ENCODE assay signal across 11 cellular contexts in genomic region chr5:102453716-102454115, GRCh38. TPM values are rescaled to one million over a fixed set of nuclear protein-coding genes. Genes with fewer than 3 reads are reported as not detected.
DNase-seq lines count a peak whose midpoint lies in the region; ATAC-seq and TF ChIP-seq lines count a peak whose summit lies in the region.
"Had no signal": no experiment of that assay in that cellular context is flagged by ENCODE, and none has a peak within 500 bp of the region (broad histone marks: within the 10 kb centered on the region; RNA-seq: fewer than 3 reads in every experiment).

No MANE protein-coding gene starts in this region.

- H3K9ac ChIP-seq in SK-N-SH: no peak overlapping the region

- H3K4me1 Mint-ChIP-seq in Calu3 (ENCODE audit: low read depth, unreplicated experiment): no peaks in the 10 kb centered on the region
- H3K4me1 Mint-ChIP-seq: naive B cell had no signal

- no peak for TF ChIP-seq RAD21 in SK-N-SH (IDR thresholded peaks at IDR 0.05; ENCODE audit: low read length)

- intact Hi-C loops in Calu3 (cut with micrococcal nuclease; ENCODE audit: unreplicated experiment): no loop called here

- peak overlapping the region; percentile 14 for H3K27ac Mint-ChIP-seq in Calu3 (ENCODE audit: unreplicated experiment)
- H3K27ac Mint-ChIP-seq: CD4-positive, alpha-beta T cell; naive B cell had no signal

- no peaks in the 10 kb centered on the region for H3K9me3 ChIP-seq in SK-N-SH
- no peaks in the 10 kb centered on the region for H3K9me3 ChIP-seq in effector memory CD4-positive, alpha-beta T cell (ENCODE audit: control insufficient read depth, low read length)

- no peaks in the 10 kb centered on the region for H3K79me2 ChIP-seq in SK-N-SH (ENCODE audit: insufficient read depth)

- H3K4me3 ChIP-seq in SK-N-SH (ENCODE audit: low read depth in 2 of 2, low read length in 1 of 2) (peak overlapping the region; percentile 27 to 40; a peak in 3 of 4 replicates), foreskin fibroblast (ENCODE audit: low read depth in 1 of 2, low read length in 2 of 2) (no peak overlapping the region)
- no peak overlapping the region for H3K4me3 ChIP-seq in effector memory CD4-positive, alpha-beta T cell (ENCODE audit: insufficient read depth, low read depth, low read length, poor library complexity, severe bottlenecking)
- H3K4me3 ChIP-seq: K562 had no signal

- H3K4me3 Mint-ChIP-seq in Calu3 (ENCODE audit: low read depth, unreplicated experiment): peak overlapping the region; percentile 30
- H3K4me3 Mint-ChIP-seq: CD4-positive, alpha-beta T cell; naive B cell had no signal

- H3K27me3 ChIP-seq in SK-N-SH (ENCODE audit: insufficient read depth): no peaks in the 10 kb centered on the region
- H3K27me3 ChIP-seq in effector memory CD4-positive, alpha-beta T cell (replicated peaks; ENCODE audit: control insufficient read depth, insufficient read depth, low read length, poor library complexity, severe bottlenecking): no peaks in the 10 kb centered on the region

- TF ChIP-seq CTCF in Calu3 (IDR thresholded peaks at IDR 0.05; ENCODE audit: unreplicated experiment) (no peak), SK-N-SH (IDR thresholded peaks at IDR 0.05) (no peak), foreskin fibroblast (IDR thresholded peaks at IDR 0.05; ENCODE audit: low read depth, low read length) (no peak)

- TF ChIP-seq EP300 in SK-N-SH (IDR thresholded peaks at IDR 0.05; ENCODE audit: borderline replicate concordance in 1 of 2, low read depth in 1 of 2, low read length in 1 of 2): no peak

- no peaks in the 10 kb centered on the region for H3K27me3 Mint-ChIP-seq in Calu3 (ENCODE audit: unreplicated experiment)
- H3K27me3 Mint-ChIP-seq: naive B cell had no signal

- H3K9me3 Mint-ChIP-seq in Calu3 (ENCODE audit: low read depth, unreplicated experiment): peaks cover 4% of the 10 kb centered on the region
- H3K9me3 Mint-ChIP-seq: CD4-positive, alpha-beta T cell had no signal

- H3F3A ChIP-seq in SK-N-SH (replicated peaks; ENCODE audit: insufficient read depth): no peaks in the 10 kb centered on the region

- no peaks in the 10 kb centered on the region for H3K9me2 ChIP-seq in SK-N-SH

- peak overlapping the region; percentile 49 for H3K4me2 ChIP-seq in SK-N-SH

- no peaks in the 10 kb centered on the region for H3K36me3 Mint-ChIP-seq in Calu3 (ENCODE audit: insufficient read depth, unreplicated experiment)
- H3K36me3 Mint-ChIP-seq: naive B cell had no signal

- H2AFZ ChIP-seq in SK-N-SH (ENCODE audit: low read depth): peak overlapping the region; percentile 45; the same call in 1 of the 2 replicates

- H4K20me1 ChIP-seq in SK-N-SH (ENCODE audit: insufficient read depth): no peaks in the 10 kb centered on the region

- DNase-seq in Calu3 (no peak), SK-N-SH (no peak), foreskin fibroblast (no peak), substantia nigra (lab: John Stamatoyannopoulos, UW) (no peak)
- no peak for DNase-seq in stimulated activated CD4-positive, alpha-beta T cell treated with anti-CD3 and anti-CD28 coated beads, Interleukin-2, amount 100 ng/mL, for 24 hours
- no peak for DNase-seq in effector memory CD4-positive, alpha-beta T cell
- DNase-seq: CD4-positive, alpha-beta T cell; naive B cell had no signal

- no peaks in the 10 kb centered on the region for H3K36me3 ChIP-seq in SK-N-SH (replicated peaks in 1 of 2; ENCODE audit: control insufficient read depth in 1 of 2, insufficient read depth in 2 of 2, low read length in 1 of 2)
- H3K36me3 ChIP-seq in effector memory CD4-positive, alpha-beta T cell (ENCODE audit: control insufficient read depth, insufficient read depth, low read length): no peaks in the 10 kb centered on the region

- H3K4me1 ChIP-seq in SK-N-SH (ENCODE audit: control insufficient read depth in 1 of 2, insufficient read depth in 2 of 2, low read depth in 1 of 2, low read length in 1 of 2): no peaks in the 10 kb centered on the region; a peak in 2 of 4 replicates
- H3K4me1 ChIP-seq in effector memory CD4-positive, alpha-beta T cell (ENCODE audit: control insufficient read depth, insufficient read depth, low read length, poor library complexity, severe bottlenecking): no peaks in the 10 kb centered on the region

- H3K27ac ChIP-seq in SK-N-SH (ENCODE audit: low read depth in 2 of 2, low read length in 1 of 2): no peak overlapping the region
- H3K27ac ChIP-seq in substantia nigra (ENCODE audit: low read depth, low read length, poor library complexity, severe bottlenecking): no peak overlapping the region
- no peak overlapping the region for H3K27ac ChIP-seq in effector memory CD4-positive, alpha-beta T cell (ENCODE audit: insufficient read depth, low read length, poor library complexity, severe bottlenecking)

- CTCF ChIA-PET in Calu3 (lab: Charles Lee): interaction anchor here (0.5 to 1.3 kb wide), 3 partner anchors 32 to 54 kb away, joined by 3 to 9 read pairs (median 3); no protein-coding TSS in a partner anchor
- CTCF ChIA-PET in SK-N-SH (lab: Yijun Ruan, JAX): no interaction called here

- BruUV-seq in Calu3 (replicated peaks; lab: Mats Ljungman, UMichigan): no TSS peak

- POLR2A ChIA-PET in SK-N-SH (lab: Yijun Ruan, JAX): no interaction called here

- ATAC-seq in GM19395 (IDR thresholded peaks at IDR 0.05; ENCODE audit: unreplicated experiment): peak; percentile 90
- peak; percentile 74 for ATAC-seq in HG03066 (IDR thresholded peaks at IDR 0.05; ENCODE audit: low read depth, unreplicated experiment)
- ATAC-seq: K562 had no signal

TF ChIP-seq in SK-N-SH, 30 proteins besides CTCF, POLR2A, EP300 and RAD21:
- TF ChIP-seq ELF1 (IDR thresholded peaks at IDR 0.05) (no peak), CHD2 (IDR thresholded peaks at IDR 0.05; ENCODE audit: low read length, partially characterized antibody) (no peak), PBX3 (IDR thresholded peaks at IDR 0.05) (no peak), NFIC (IDR thresholded peaks at IDR 0.05; ENCODE audit: borderline replicate concordance) (no peak), TEAD4 (IDR thresholded peaks at IDR 0.05; ENCODE audit: borderline replicate concordance, insufficient read depth) (no peak), TCF12 (IDR thresholded peaks at IDR 0.05) (no peak), FOXJ3 (CRISPR knock-in tag; IDR thresholded peaks at IDR 0.05) (no peak), FOXM1 (IDR thresholded peaks at IDR 0.05; ENCODE audit: low read depth) (no peak), MEF2A (IDR thresholded peaks at IDR 0.05; ENCODE audit: borderline replicate concordance, low read depth) (no peak), RXRA (IDR thresholded peaks at IDR 0.05; ENCODE audit: borderline replicate concordance, low read depth) (no peak)

RNA-seq across cellular contexts. Expression of gene SLCO6A1, which starts 45.1 kb away (rescaled TPM):
- not detected in 2 replicates for total RNA-seq in Calu3 (2022)
- polyA plus RNA-seq in SK-N-SH (2012; rRNA removed): not detected in 2 replicates
- not detected in 2 replicates for polyA plus RNA-seq in SK-N-SH (2012; cell fraction: cytosol; rRNA removed)
- polyA plus RNA-seq in SK-N-SH (2012; cell fraction: nucleus; rRNA removed): not detected in 2 replicates
- total RNA-seq: CD4-positive, alpha-beta T cell had no signal

Comparison
In these comparisons a context has a peak if more than half of its experiments do, and no peak if none do; other contexts are left out.
1. H3K4me3 ChIP-seq: peak in SK-N-SH (2 of 2); none in foreskin fibroblast (0 of 2) and effector memory CD4-positive, alpha-beta T cell (single experiment).